32 cellular contexts compared by ENCODE assay signal in genomic region chr18:43367895-43368294, GRCh38.
DNase-seq lines count a peak whose midpoint lies in the region; ATAC-seq, FAIRE-seq and TF ChIP-seq lines count a peak whose summit lies in the region.
"Had no signal": no experiment of that assay in that cellular context is flagged by ENCODE, and none has a peak within 500 bp of the region (broad histone marks: within the 10 kb centered on the region; RNA-seq: fewer than 3 reads in every experiment).

No MANE protein-coding gene starts in this region.

- no peak overlapping the region for H2BK15ac ChIP-seq in H1 (ENCODE audit: low read length)

- no peak overlapping the region for H4K8ac ChIP-seq in H1 (ENCODE audit: extremely low read depth, insufficient read depth, low read length)

- TF ChIP-seq RAD21 in H1 (IDR thresholded peaks at IDR 0.05 in 1 of 2, conservative IDR thresholded peaks at IDR 0.05 in 1 of 2; ENCODE audit: low read depth in 2 of 2, low read length in 2 of 2) = no peak

- H3K79me1 ChIP-seq in H1 (ENCODE audit: low read depth, low read length) = no peaks in the 10 kb centered on the region

- intact Hi-C loops in testis (cut with DNase I; ENCODE audit: low total_unique reads) = no loop called here

- H4K20me1 ChIP-seq in H1 (replicated peaks in 1 of 2; ENCODE audit: control insufficient read depth in 1 of 2, insufficient read depth in 2 of 2, low read length in 2 of 2) = no peaks in the 10 kb centered on the region
- H4K20me1 ChIP-seq: BLaER1; BLaER1 treated with 17β-estradiol and CSF1 and Interleukin-3, amounts not matched to agents 10 nM and 100 nM had no signal

- peak overlapping the region in 1 of 3 donors; percentile 6 for H3K27ac Mint-ChIP-seq in CD4-positive, CD25-positive, alpha-beta regulatory T cell
- H3K27ac Mint-ChIP-seq: B cell; CD14-positive monocyte; CD4-positive, alpha-beta memory T cell; CD4-positive, alpha-beta T cell; CD8-positive, alpha-beta memory T cell; CD8-positive, alpha-beta T cell had no signal

- no peak for TF ChIP-seq EP300 in H1 (IDR thresholded peaks at IDR 0.05; ENCODE audit: borderline replicate concordance in 1 of 2, low read depth in 2 of 2, low read length in 2 of 2)

- no peaks in the 10 kb centered on the region for H3K79me2 ChIP-seq in H1 (ENCODE audit: control insufficient read depth in 1 of 2, insufficient read depth in 2 of 2, low read length in 2 of 2)

- H3K9ac ChIP-seq in H1 (replicated peaks in 1 of 4; ENCODE audit: extremely low read depth in 1 of 4, low read depth in 3 of 4, low read length in 3 of 4) = no peak overlapping the region
- H3K9ac ChIP-seq: BLaER1; BLaER1 treated with 17β-estradiol and CSF1 and Interleukin-3, amounts not matched to agents 10 nM and 100 nM had no signal

- no peaks in the 10 kb centered on the region; the same call in 1 of the 2 replicates for H3K23me2 ChIP-seq in H1 (ENCODE audit: low read depth, low read length)

- H3K27me3 Mint-ChIP-seq in CD4-positive, CD25-positive, alpha-beta regulatory T cell = no peaks in the 10 kb centered on the region
- H3K27me3 Mint-ChIP-seq: B cell; CD4-positive, alpha-beta memory T cell; CD4-positive, alpha-beta T cell; CD8-positive, alpha-beta memory T cell had no signal

- no peak overlapping the region for H3K23ac ChIP-seq in H1 (ENCODE audit: insufficient read length)

- H2BK20ac ChIP-seq in H1 (ENCODE audit: low read length) = no peak overlapping the region

- H3K56ac ChIP-seq in H1 (replicated peaks; ENCODE audit: insufficient read length, low read depth, low read length) = no peak overlapping the region

- H3K9me3 ChIP-seq in CD4-positive, CD25-positive, alpha-beta regulatory T cell (ENCODE audit: control insufficient read depth in 2 of 2, low read length in 2 of 2) = no peaks in the 10 kb centered on the region
- no peaks in the 10 kb centered on the region for H3K9me3 ChIP-seq in H1 (ENCODE audit: insufficient read depth in 2 of 2, low read depth in 1 of 2, low read length in 1 of 2)
- no peaks in the 10 kb centered on the region for H3K9me3 ChIP-seq in testis
- H3K9me3 ChIP-seq: A549; BE2C; BLaER1; BLaER1 treated with 17β-estradiol and CSF1 and Interleukin-3, amounts not matched to agents 10 nM and 100 nM; Caco-2 had no signal

- no peak overlapping the region for H3K4me2 ChIP-seq in H1 (ENCODE audit: insufficient read depth in 1 of 2, low read depth in 2 of 2, low read length in 2 of 2)
- H3K4me2 ChIP-seq: A549; BLaER1; BLaER1 treated with 17β-estradiol and CSF1 and Interleukin-3, amounts not matched to agents 10 nM and 100 nM had no signal

- no peak overlapping the region for H2BK12ac ChIP-seq in H1 (ENCODE audit: low read depth, low read length)

- no peaks in the 10 kb centered on the region for H3K27me3 ChIP-seq in CD4-positive, CD25-positive, alpha-beta regulatory T cell (ENCODE audit: control insufficient read depth, insufficient read depth, low read length)
- no peaks in the 10 kb centered on the region for H3K27me3 ChIP-seq in H1 (replicated peaks in 1 of 4; ENCODE audit: control insufficient read depth in 3 of 4, extremely low read depth in 1 of 4, insufficient read depth in 3 of 4, low read length in 3 of 4)
- H3K27me3 ChIP-seq in testis = no peaks in the 10 kb centered on the region
- H3K27me3 ChIP-seq: BE2C; BLaER1; BLaER1 treated with 17β-estradiol and CSF1 and Interleukin-3, amounts not matched to agents 10 nM and 100 nM had no signal

- TF ChIP-seq POLR2A in H1 (IDR thresholded peaks at IDR 0.05; ENCODE audit: control extremely low read depth in 1 of 2, low read depth in 2 of 2, low read length in 2 of 2) (no peak), testis (IDR thresholded peaks at IDR 0.05) (no peak)

- peaks cover 4% of the 10 kb centered on the region for H3K4me1 ChIP-seq in CD4-positive, CD25-positive, alpha-beta regulatory T cell (ENCODE audit: control insufficient read depth, insufficient read depth, low read length, poor library complexity, severe bottlenecking)
- H3K4me1 ChIP-seq in H1 (replicated peaks in 1 of 4; ENCODE audit: control insufficient read depth in 3 of 4, insufficient read depth in 4 of 4, low read length in 3 of 4) = no peaks in the 10 kb centered on the region
- H3K4me1 ChIP-seq in testis = no peaks in the 10 kb centered on the region
- H3K4me1 ChIP-seq: A549; BE2C; BLaER1; BLaER1 treated with 17β-estradiol and CSF1 and Interleukin-3, amounts not matched to agents 10 nM and 100 nM; Caco-2 had no signal

- no peak overlapping the region for H2BK120ac ChIP-seq in H1 (replicated peaks; ENCODE audit: low read depth, low read length)

- CTCF ChIA-PET in H1 (lab: Charles Lee; ENCODE audit: partially characterized antibody) = interaction anchor here (1.2 kb wide), 1 partner anchor 54 kb away, joined by 3 read pairs; no protein-coding TSS in a partner anchor

- no peak overlapping the region for H4K5ac ChIP-seq in H1 (ENCODE audit: insufficient read length, low read depth, low read length)

- peak overlapping the region; percentile 49 for H3K4me3 ChIP-seq in CD4-positive, CD25-positive, alpha-beta regulatory T cell (ENCODE audit: low read depth, low read length)
- no peak overlapping the region for H3K4me3 ChIP-seq in H1 (ENCODE audit: extremely low read depth in 1 of 4, insufficient read depth in 2 of 4, low read depth in 3 of 4, low read length in 4 of 4)
- H3K4me3 ChIP-seq in testis = no peak overlapping the region
- H3K4me3 ChIP-seq: A549; BLaER1; BLaER1 treated with 17β-estradiol and CSF1 and Interleukin-3, amounts not matched to agents 10 nM and 100 nM had no signal

- H3K14ac ChIP-seq in H1 (ENCODE audit: insufficient read length) = no peak overlapping the region

- peaks cover 0 to 17% (median 2%) of the 10 kb centered on the region in 7 donors for H3K9me3 Mint-ChIP-seq in CD4-positive, CD25-positive, alpha-beta regulatory T cell

- TF ChIP-seq CTCF in D721Med (IDR thresholded peaks at IDR 0.05; ENCODE audit: insufficient read depth, missing control alignments) = no peak
- TF ChIP-seq CTCF in H1 (IDR thresholded peaks at IDR 0.05; ENCODE audit: control extremely low read depth in 1 of 3, insufficient read depth in 1 of 3, low read depth in 1 of 3, low read length in 3 of 3) = no peak
- TF ChIP-seq CTCF in testis (IDR thresholded peaks at IDR 0.05) = no peak

- FAIRE-seq in D721Med (lab: Jason Lieb, UNC) (peak; percentile 75), H1 (lab: Jason Lieb, UNC) (no peak)
- FAIRE-seq: A549 had no signal

- H3K27ac ChIP-seq in CD4-positive, CD25-positive, alpha-beta regulatory T cell (ENCODE audit: insufficient read depth, low read length, poor library complexity, severe bottlenecking) = peak overlapping the region; percentile 1
- H3K27ac ChIP-seq in H1 (ENCODE audit: low read depth, low read length) (no peak overlapping the region), testis (no peak overlapping the region)
- H3K27ac ChIP-seq: 22Rv1; A549; BLaER1; BLaER1 treated with 17β-estradiol and CSF1 and Interleukin-3, amounts not matched to agents 10 nM and 100 nM; C4-2B had no signal

- no peak for ATAC-seq in CD4-positive, CD25-positive, alpha-beta regulatory T cell (ENCODE audit: low read depth in 2 of 2)
- ATAC-seq: A549; CD8-positive, alpha-beta T cell had no signal

- H3K4ac ChIP-seq in H1 (replicated peaks; ENCODE audit: insufficient read length, low read depth, low read length) = no peak overlapping the region

- POLR2A ChIA-PET in H1 (lab: Charles Lee; ENCODE audit: partially characterized antibody) = no interaction called here

- no peak for DNase-seq in CD4-positive, CD25-positive, alpha-beta regulatory T cell
- no peak for DNase-seq in D721Med (ENCODE audit: insufficient read length, low spot score)
- no peak for DNase-seq in H1 (ENCODE audit: low read depth in 1 of 2, low spot score in 2 of 2)
- no peak for DNase-seq in retina
- no peak for DNase-seq in testis
- DNase-seq in NCI-H510A treated with DMSO at 0.1 percent for 48 hours (lab: John Stamatoyannopoulos, UW) = no peak
- DNase-seq: 8988T; ACHN; AML-193; BE2C; C1 segment of cervical spinal cord; Caco-2; Calu3; CD4-positive, alpha-beta memory T cell; CD4-positive, alpha-beta T cell; CD8-positive, alpha-beta memory T cell; CD8-positive, alpha-beta T cell; COR-L47; DMS 273 treated with DMSO at 0.1 percent for 48 hours; DMS153; DMS53; DMS79; DMS79 treated with DMSO at 0.1 percent for 48 hours; DND-41; EL had no signal

- no peaks in the 10 kb centered on the region for H3K36me3 Mint-ChIP-seq in CD4-positive, CD25-positive, alpha-beta regulatory T cell
- H3K36me3 Mint-ChIP-seq: CD14-positive monocyte; CD4-positive, alpha-beta memory T cell; CD8-positive, alpha-beta memory T cell; CD8-positive, alpha-beta T cell had no signal

- no peak overlapping the region for H2AK5ac ChIP-seq in H1 (ENCODE audit: low read depth, low read length)

- H4K91ac ChIP-seq in H1 (replicated peaks; ENCODE audit: insufficient read length, low read length) = no peak overlapping the region

- H2BK5ac ChIP-seq in H1 (ENCODE audit: low read depth, low read length) = no peak overlapping the region

- peaks cover 0 to 6% (median 0%) of the 10 kb centered on the region in 4 donors for H3K4me1 Mint-ChIP-seq in CD4-positive, CD25-positive, alpha-beta regulatory T cell
- H3K4me1 Mint-ChIP-seq: B cell; CD14-positive monocyte; CD4-positive, alpha-beta memory T cell; CD8-positive, alpha-beta memory T cell had no signal

- H3K36me3 ChIP-seq in CD4-positive, CD25-positive, alpha-beta regulatory T cell (ENCODE audit: control insufficient read depth, insufficient read depth, low read length) = no peaks in the 10 kb centered on the region
- no peaks in the 10 kb centered on the region for H3K36me3 ChIP-seq in H1 (ENCODE audit: control insufficient read depth in 2 of 4, insufficient read depth in 4 of 4, low read length in 3 of 4)
- H3K36me3 ChIP-seq in testis (ENCODE audit: low read depth, missing control alignments) = no peaks in the 10 kb centered on the region
- H3K36me3 ChIP-seq: BE2C; BLaER1; BLaER1 treated with 17β-estradiol and CSF1 and Interleukin-3, amounts not matched to agents 10 nM and 100 nM had no signal

- 64% methylated on average over 2 of the region's 2 CpGs; no CpG with 5 or more reads in 1 of the 2 experiments for WGBS in H1 (ENCODE audit: extremely low coverage in 1 of 2, insufficient coverage in 1 of 2, insufficient read length in 1 of 2, insufficient replicate concordance in 2 of 2, low coverage in 1 of 2, low lambda C conversion rate in 2 of 2, missing lambda C conversion rate in 1 of 2), 2 experiments
- 83 to 85% methylated on average over 2 of the region's 2 CpGs for WGBS in testis, 2 donors

- H2AFZ ChIP-seq in H1 (ENCODE audit: low read length) = 0 out of 2 replicates have a peak overlapping the region, but pooled peaks have one; percentile 10

- H3K18ac ChIP-seq in H1 (ENCODE audit: extremely low read depth, low read length) = no peak overlapping the region

- peak overlapping the region in 1 of 4 donors; percentile 88 for H3K4me3 Mint-ChIP-seq in CD4-positive, CD25-positive, alpha-beta regulatory T cell
- H3K4me3 Mint-ChIP-seq: B cell; CD14-positive monocyte; CD4-positive, alpha-beta memory T cell; CD4-positive, alpha-beta T cell; CD8-positive, alpha-beta memory T cell; CD8-positive, alpha-beta T cell had no signal

TF ChIP-seq in H1, 55 proteins besides CTCF, POLR2A, EP300 and RAD21 (continues in another document):
- TF ChIP-seq KDM5A (IDR thresholded peaks at IDR 0.05; ENCODE audit: low read length) = no peak
- TF ChIP-seq RBBP5 (IDR thresholded peaks at IDR 0.05; ENCODE audit: borderline replicate concordance, low read depth, low read length) = no peak
- TF ChIP-seq SIX5 (IDR thresholded peaks at IDR 0.05; ENCODE audit: low read depth, low read length) = no peak
